In the genomic region with DNA sequence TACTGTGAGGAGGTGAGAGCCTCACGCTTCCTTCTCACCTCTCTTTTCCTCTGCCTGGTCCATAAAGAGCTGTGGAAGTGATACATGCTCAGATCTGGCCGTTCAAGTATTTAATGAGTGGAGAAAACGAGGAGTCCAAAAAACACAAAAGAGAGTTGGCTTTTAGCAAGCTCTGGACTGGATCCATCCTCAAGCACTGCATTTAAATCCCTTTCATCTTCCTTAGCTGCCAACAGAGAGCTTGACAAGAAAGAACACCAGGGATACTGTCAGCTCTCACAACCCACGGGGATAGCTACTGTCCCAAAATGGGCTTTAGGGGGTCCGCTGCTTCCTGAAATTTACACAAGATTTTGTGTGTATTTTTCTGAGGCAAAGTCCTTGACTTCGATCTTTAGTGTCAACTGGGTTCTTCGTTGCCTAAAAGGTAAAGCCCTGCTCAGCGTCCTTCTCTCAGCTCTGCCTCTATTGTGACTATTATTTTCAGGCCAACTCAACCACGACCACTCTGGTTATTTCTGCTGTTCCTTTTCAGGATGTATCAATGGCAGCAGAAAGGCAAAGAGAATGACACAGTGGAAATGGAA, we compare ENCODE assay signal across 19 cellular contexts.
A peak's percentile ranks its signal among the peaks of the same experiment; 100 is the strongest.
DNase-seq lines count a peak whose midpoint lies in the region; ATAC-seq, FAIRE-seq and TF ChIP-seq lines count a peak whose summit lies in the region.
"Had no signal": no experiment of that assay in that cellular context is flagged by ENCODE, and none has a peak within 500 bp of the region (broad histone marks: within the 10 kb centered on the region; RNA-seq: fewer than 3 reads in every experiment).

No MANE protein-coding gene starts in this region.

- H3K9ac ChIP-seq in astrocyte (ENCODE audit: low read length) = no peak overlapping the region

- no peak overlapping the region for H3K4me2 ChIP-seq in astrocyte (ENCODE audit: low read length)

- H3K36me3 Mint-ChIP-seq in astrocyte (ENCODE audit: low read depth, unreplicated experiment) = no peaks in the 10 kb centered on the region
- H3K36me3 Mint-ChIP-seq: activated CD4-positive, alpha-beta memory T cell treated with anti-CD3 and anti-CD28 coated beads for 36 hours had no signal

- in situ Hi-C loops in G401 (cut with HindIII; ENCODE audit: low sequenced_read_pairs) = no loop called here

- no peaks in the 10 kb centered on the region for H3K27me3 ChIP-seq in astrocyte (ENCODE audit: insufficient read depth, low read length)
- no peaks in the 10 kb centered on the region for H3K27me3 ChIP-seq in psoas muscle (ENCODE audit: insufficient read depth in 3 of 3, low read length in 2 of 3)
- H3K27me3 ChIP-seq: stomach, upper lobe of right lung had no signal

- no peak for TF ChIP-seq CTCF in astrocyte (IDR thresholded peaks at IDR 0.05; ENCODE audit: insufficient read depth, low read depth, low read length)
- no peak for TF ChIP-seq CTCF in psoas muscle (IDR thresholded peaks at IDR 0.05)

- peaks cover 2% of the 10 kb centered on the region for H3K9me3 Mint-ChIP-seq in astrocyte (ENCODE audit: unreplicated experiment)
- H3K9me3 Mint-ChIP-seq: activated CD4-positive, alpha-beta memory T cell treated with anti-CD3 and anti-CD28 coated beads for 36 hours; CD4-positive, alpha-beta T cell had no signal

- H3K36me3 ChIP-seq in astrocyte (ENCODE audit: insufficient read depth, low read length) = no peaks in the 10 kb centered on the region
- H3K36me3 ChIP-seq in psoas muscle (ENCODE audit: insufficient read depth in 1 of 2, low read depth in 1 of 2) = peaks cover 4 to 15% of the 10 kb centered on the region in 2 donors
- H3K36me3 ChIP-seq: stomach, upper lobe of right lung had no signal

- no peaks in the 10 kb centered on the region for H4K20me1 ChIP-seq in astrocyte (ENCODE audit: insufficient read depth, low read length)

- H3K4me3 Mint-ChIP-seq in astrocyte (ENCODE audit: unreplicated experiment) = no peak overlapping the region
- H3K4me3 Mint-ChIP-seq: activated CD4-positive, alpha-beta memory T cell treated with anti-CD3 and anti-CD28 coated beads for 36 hours; CD4-positive, alpha-beta T cell had no signal

- DNase-seq in G401 (ENCODE audit: low spot score) (peak; percentile 3), astrocyte (ENCODE audit: low read depth) (no peak), left ventricle myocardium superior (no peak), psoas muscle (no peak), GM19240 (ENCODE audit: insufficient read length, low spot score) (no peak), RCC 7860 (ENCODE audit: low spot score) (no peak)
- DNase-seq: activated CD4-positive, alpha-beta memory T cell treated with anti-CD3 and anti-CD28 coated beads for 36 hours; activated effector memory CD4-positive, alpha-beta T cell treated with Interleukin-2 at 50 U/mL for 16 hours; CD4-positive, alpha-beta T cell; DMS 273 treated with DMSO at 0.1 percent for 48 hours; glutamatergic neuron; IMR-90; left colon; NCI-H1436; NCI-H69; stomach; upper lobe of right lung had no signal

- FAIRE-seq in astrocyte (lab: Jason Lieb, UNC) (no peak), RCC 7860 (lab: Jason Lieb, UNC) (no peak)

- no peak overlapping the region for H3K4me3 ChIP-seq in astrocyte (ENCODE audit: insufficient read depth, low read depth, low read length)
- H3K4me3 ChIP-seq in psoas muscle = no peak overlapping the region
- H3K4me3 ChIP-seq: stomach, upper lobe of right lung had no signal

- H3K27ac ChIP-seq in astrocyte (ENCODE audit: low read depth, low read length) (no peak overlapping the region), psoas muscle (peak overlapping the region; percentile 5)
- H3K27ac ChIP-seq: stomach, upper lobe of right lung had no signal

- no peaks in the 10 kb centered on the region for H3K79me2 ChIP-seq in astrocyte (ENCODE audit: insufficient read depth, low read length)

- H3K4me1 Mint-ChIP-seq in astrocyte (ENCODE audit: low read depth, unreplicated experiment) = no peaks in the 10 kb centered on the region

- H3K9me3 ChIP-seq in astrocyte (ENCODE audit: insufficient read depth, low read depth, low read length) (no peaks in the 10 kb centered on the region), psoas muscle (no peaks in the 10 kb centered on the region)
- H3K9me3 ChIP-seq: stomach, upper lobe of right lung had no signal

- peak overlapping the region; percentile 21 for H2AFZ ChIP-seq in astrocyte (ENCODE audit: low read depth, low read length)

- no peak overlapping the region for H3K27ac Mint-ChIP-seq in astrocyte (ENCODE audit: unreplicated experiment)
- H3K27ac Mint-ChIP-seq: activated CD4-positive, alpha-beta memory T cell treated with anti-CD3 and anti-CD28 coated beads for 36 hours; CD4-positive, alpha-beta T cell had no signal

- no peaks in the 10 kb centered on the region for H3K27me3 Mint-ChIP-seq in astrocyte (ENCODE audit: low read depth, unreplicated experiment)
- H3K27me3 Mint-ChIP-seq: activated CD4-positive, alpha-beta memory T cell treated with anti-CD3 and anti-CD28 coated beads for 36 hours; CD4-positive, alpha-beta T cell had no signal

- no peaks in the 10 kb centered on the region for H3K4me1 ChIP-seq in astrocyte (ENCODE audit: insufficient read depth, low read length)
- peaks cover 28% of the 10 kb centered on the region for H3K4me1 ChIP-seq in psoas muscle
- H3K4me1 ChIP-seq: stomach, upper lobe of right lung had no signal

- 53 to 70% (median 60%) methylated on average over 9 of the region's 9 CpGs for WGBS in psoas muscle, 3 donors

- intact Hi-C loops in left ventricle myocardium superior (cut with micrococcal nuclease) (no loop called here), psoas muscle (cut with DNase I) (loop anchor here in 1 of 2 donors (10.0 kb wide), 1 partner anchor 52 kb away; no protein-coding TSS in a partner anchor)

- ATAC-seq in left ventricle myocardium superior = peak; percentile 75
- no peak for ATAC-seq in psoas muscle
- no peak for ATAC-seq in GM18511 (IDR thresholded peaks at IDR 0.05; ENCODE audit: unreplicated experiment)
- ATAC-seq: HCT116, left colon, upper lobe of right lung had no signal
